Comparison of ENCODE assay signal across 15 cellular contexts in the genomic region with DNA sequence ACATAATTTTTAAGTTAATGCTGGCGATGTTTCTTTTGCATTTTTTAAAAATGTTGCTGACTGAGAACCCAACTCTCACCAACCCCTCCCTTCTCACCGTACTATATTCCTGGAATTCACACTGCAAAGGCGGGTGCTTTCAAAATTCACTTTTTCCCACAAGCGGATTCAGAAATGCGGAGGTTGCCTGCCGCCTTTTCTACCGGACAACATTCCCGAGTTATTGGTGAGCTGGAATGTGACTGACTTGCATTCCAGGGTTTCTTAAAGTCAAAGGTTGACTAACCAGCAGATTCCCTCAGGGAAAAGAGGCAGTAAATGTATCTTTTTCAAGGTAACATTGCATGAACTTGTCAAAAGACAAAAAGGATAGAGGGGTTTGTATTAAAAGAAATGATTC.
DNase-seq lines count a peak whose midpoint lies in the region; ATAC-seq, FAIRE-seq and TF ChIP-seq lines count a peak whose summit lies in the region.
"Had no signal": no experiment of that assay in that cellular context is flagged by ENCODE, and none has a peak within 500 bp of the region (broad histone marks: within the 10 kb centered on the region; RNA-seq: fewer than 3 reads in every experiment).

No MANE protein-coding gene starts in this region.

- H3K79me2 ChIP-seq in fibroblast of lung (ENCODE audit: control insufficient read depth, insufficient read depth, low read length) (no peaks in the 10 kb centered on the region), trophoblast cell (ENCODE audit: control insufficient read depth, insufficient read depth, low read length, poor library complexity) (peaks cover 6% of the 10 kb centered on the region)

- POLR2A ChIA-PET in naive thymus-derived CD4-positive, alpha-beta T cell (lab: Charles Lee) = no interaction called here

- no peaks in the 10 kb centered on the region for H3K9me3 Mint-ChIP-seq in Calu3 (ENCODE audit: low read depth, unreplicated experiment)
- H3K9me3 Mint-ChIP-seq in naive thymus-derived CD4-positive, alpha-beta T cell = no peaks in the 10 kb centered on the region
- H3K9me3 Mint-ChIP-seq: activated CD4-positive, alpha-beta memory T cell treated with anti-CD3 and anti-CD28 coated beads for 36 hours; activated naive CD8-positive, alpha-beta T cell treated with anti-CD3 and anti-CD28 coated beads, Interleukin-2, amount 10 ng/mL, durations not matched to agents 7 days and 5 days; CD8-positive, alpha-beta T cell had no signal

- no peak overlapping the region for H3K27ac Mint-ChIP-seq in Calu3 (ENCODE audit: unreplicated experiment)
- no peak overlapping the region for H3K27ac Mint-ChIP-seq in naive thymus-derived CD4-positive, alpha-beta T cell
- H3K27ac Mint-ChIP-seq: activated CD4-positive, alpha-beta memory T cell treated with anti-CD3 and anti-CD28 coated beads for 36 hours; activated naive CD8-positive, alpha-beta T cell treated with anti-CD3 and anti-CD28 coated beads, Interleukin-2, amount 10 ng/mL, durations not matched to agents 7 days and 5 days; CD8-positive, alpha-beta T cell had no signal

- no peak overlapping the region for H3K4ac ChIP-seq in trophoblast cell (ENCODE audit: low read depth, low read length)

- no peaks in the 10 kb centered on the region for H3K36me3 Mint-ChIP-seq in Calu3 (ENCODE audit: insufficient read depth, unreplicated experiment)
- H3K36me3 Mint-ChIP-seq in naive thymus-derived CD4-positive, alpha-beta T cell = no peaks in the 10 kb centered on the region
- H3K36me3 Mint-ChIP-seq: activated CD4-positive, alpha-beta memory T cell treated with anti-CD3 and anti-CD28 coated beads for 36 hours; activated naive CD8-positive, alpha-beta T cell treated with anti-CD3 and anti-CD28 coated beads, Interleukin-2, amount 10 ng/mL, durations not matched to agents 7 days and 5 days; CD8-positive, alpha-beta T cell had no signal

- no peak overlapping the region for H4K91ac ChIP-seq in trophoblast cell (ENCODE audit: low read depth, low read length)

- H4K8ac ChIP-seq in trophoblast cell (ENCODE audit: low read depth, low read length) = no peak overlapping the region

- H3K9ac ChIP-seq in fibroblast of lung (ENCODE audit: insufficient read depth, low read length) (no peak overlapping the region), trophoblast cell (ENCODE audit: low read length) (no peak overlapping the region)

- H2BK12ac ChIP-seq in trophoblast cell (ENCODE audit: low read length) = no peak overlapping the region

- peaks cover 13% of the 10 kb centered on the region for H3K4me1 Mint-ChIP-seq in Calu3 (ENCODE audit: low read depth, unreplicated experiment)
- no peaks in the 10 kb centered on the region for H3K4me1 Mint-ChIP-seq in naive thymus-derived CD4-positive, alpha-beta T cell

- DNase-seq in Calu3 (peak; percentile 2), SJSA1 (ENCODE audit: low read depth in 1 of 2, low spot score in 2 of 2) (peak; percentile 96 to 98), fibroblast of lung (ENCODE audit: low read depth in 2 of 2) (peak; percentile 32 to 93), trophoblast cell (peak; percentile 96 to 99), RKO (ENCODE audit: low spot score) (no peak), D721Med (ENCODE audit: insufficient read length, low spot score) (no peak)
- no peak for DNase-seq in naive thymus-derived CD4-positive, alpha-beta T cell
- DNase-seq: activated CD4-positive, alpha-beta memory T cell treated with anti-CD3 and anti-CD28 coated beads for 36 hours; activated naive CD8-positive, alpha-beta T cell treated with anti-CD3 and anti-CD28 coated beads, Interleukin-2, amount 10 ng/mL, durations not matched to agents 7 days and 5 days; CD8-positive, alpha-beta T cell; left colon; NCI-H1417; NCI-H774 had no signal

- no peak overlapping the region for H2AK5ac ChIP-seq in trophoblast cell (ENCODE audit: low read length)

- CTCF ChIA-PET in Calu3 (lab: Charles Lee) = no interaction called here
- CTCF ChIA-PET in naive thymus-derived CD4-positive, alpha-beta T cell (lab: Charles Lee) = no interaction called here

- no peak overlapping the region for H2BK5ac ChIP-seq in trophoblast cell (ENCODE audit: low read depth, low read length, poor library complexity)

- H3K36me3 ChIP-seq in SJSA1 = peaks cover 72% of the 10 kb centered on the region
- H3K36me3 ChIP-seq in fibroblast of lung (ENCODE audit: control insufficient read depth, insufficient read depth, low read length) = peaks cover 8% of the 10 kb centered on the region
- peaks cover 46 to 53% of the 10 kb centered on the region in 2 experiments for H3K36me3 ChIP-seq in trophoblast cell (ENCODE audit: control insufficient read depth in 1 of 2, insufficient read depth in 2 of 2, low read length in 2 of 2)
- no peaks in the 10 kb centered on the region for H3K36me3 ChIP-seq in naive thymus-derived CD4-positive, alpha-beta T cell (ENCODE audit: control insufficient read depth in 2 of 3, insufficient read depth in 3 of 3, low read length in 3 of 3)
- H3K36me3 ChIP-seq: ovary had no signal

- peak overlapping the region; percentile 94 for H3K27ac ChIP-seq in SJSA1
- no peak overlapping the region for H3K27ac ChIP-seq in fibroblast of lung (ENCODE audit: insufficient read depth, low read length)
- H3K27ac ChIP-seq in trophoblast cell (ENCODE audit: low read depth, low read length) = peak overlapping the region; percentile 98
- H3K27ac ChIP-seq in naive thymus-derived CD4-positive, alpha-beta T cell (ENCODE audit: low read depth, low read length) = no peak overlapping the region

- H2BK120ac ChIP-seq in trophoblast cell (ENCODE audit: insufficient read depth, low read length, poor library complexity) = no peak overlapping the region

- no peak for TF ChIP-seq CTCF in Calu3 (IDR thresholded peaks at IDR 0.05; ENCODE audit: unreplicated experiment)
- no peak for TF ChIP-seq CTCF in fibroblast of lung (conservative IDR thresholded peaks at IDR 0.05 in 1 of 2, IDR thresholded peaks at IDR 0.05 in 1 of 2; ENCODE audit: low read depth in 1 of 2, low read length in 2 of 2)
- TF ChIP-seq CTCF in D721Med (IDR thresholded peaks at IDR 0.05; ENCODE audit: insufficient read depth, missing control alignments) = no peak

- H3K4me1 ChIP-seq in SJSA1 (replicated peaks) (peaks cover 36% of the 10 kb centered on the region), fibroblast of lung (ENCODE audit: control insufficient read depth, extremely low read depth, insufficient read depth, low read length) (peaks cover 23% of the 10 kb centered on the region), trophoblast cell (ENCODE audit: control insufficient read depth in 1 of 2, insufficient read depth in 2 of 2, low read length in 2 of 2) (peaks cover 27 to 31% of the 10 kb centered on the region in 2 experiments)
- H3K4me1 ChIP-seq in naive thymus-derived CD4-positive, alpha-beta T cell (ENCODE audit: control insufficient read depth in 2 of 2, insufficient read depth in 2 of 2, low read length in 2 of 2) = no peaks in the 10 kb centered on the region

- H3K4me2 ChIP-seq in fibroblast of lung (ENCODE audit: extremely low read depth, insufficient read depth, low read length) = no peak overlapping the region
- no peak overlapping the region for H3K4me2 ChIP-seq in trophoblast cell (ENCODE audit: low read length)

- no peak overlapping the region for H3K4me3 Mint-ChIP-seq in Calu3 (ENCODE audit: low read depth, unreplicated experiment)
- H3K4me3 Mint-ChIP-seq in naive thymus-derived CD4-positive, alpha-beta T cell = no peak overlapping the region
- H3K4me3 Mint-ChIP-seq: activated CD4-positive, alpha-beta memory T cell treated with anti-CD3 and anti-CD28 coated beads for 36 hours; activated naive CD8-positive, alpha-beta T cell treated with anti-CD3 and anti-CD28 coated beads, Interleukin-2, amount 10 ng/mL, durations not matched to agents 7 days and 5 days; CD8-positive, alpha-beta T cell had no signal

- H3K18ac ChIP-seq in trophoblast cell (ENCODE audit: low read length) = no peak overlapping the region

- FAIRE-seq in D721Med (lab: Jason Lieb, UNC) = no peak

- no peaks in the 10 kb centered on the region for H3K27me3 Mint-ChIP-seq in Calu3 (ENCODE audit: unreplicated experiment)
- H3K27me3 Mint-ChIP-seq in naive thymus-derived CD4-positive, alpha-beta T cell = peaks cover 23 to 55% (median 47%) of the 10 kb centered on the region in 5 donors

- H3K9me3 ChIP-seq in SJSA1 (replicated peaks) (no peaks in the 10 kb centered on the region), fibroblast of lung (ENCODE audit: control insufficient read depth, insufficient read depth, low read depth, low read length) (no peaks in the 10 kb centered on the region), trophoblast cell (ENCODE audit: insufficient read depth, low read depth, low read length) (peaks cover 2% of the 10 kb centered on the region)
- no peaks in the 10 kb centered on the region for H3K9me3 ChIP-seq in naive thymus-derived CD4-positive, alpha-beta T cell (ENCODE audit: control insufficient read depth in 2 of 3, low read length in 3 of 3)
- H3K9me3 ChIP-seq: ovary had no signal

- H4K20me1 ChIP-seq in fibroblast of lung (ENCODE audit: control insufficient read depth, extremely low read depth, insufficient read depth, low read length) = no peaks in the 10 kb centered on the region

- H3K27me3 ChIP-seq in SJSA1 (replicated peaks) (no peaks in the 10 kb centered on the region), fibroblast of lung (ENCODE audit: control insufficient read depth, insufficient read depth, low read length) (no peaks in the 10 kb centered on the region), trophoblast cell (ENCODE audit: insufficient read depth, low read length) (no peaks in the 10 kb centered on the region)
- no peaks in the 10 kb centered on the region for H3K27me3 ChIP-seq in naive thymus-derived CD4-positive, alpha-beta T cell (ENCODE audit: control insufficient read depth in 2 of 2, insufficient read depth in 2 of 2, low read length in 2 of 2)
- H3K27me3 ChIP-seq: ovary had no signal

- H3K79me1 ChIP-seq in trophoblast cell (ENCODE audit: low read length) = peaks cover 22% of the 10 kb centered on the region

- H2AFZ ChIP-seq in fibroblast of lung (ENCODE audit: low read length) (no peak overlapping the region), trophoblast cell (ENCODE audit: insufficient read depth, low read length, poor library complexity) (no peak overlapping the region)

- no peak overlapping the region for H3K14ac ChIP-seq in trophoblast cell (ENCODE audit: low read length)

- H3K23ac ChIP-seq in trophoblast cell (ENCODE audit: low read length) = no peak overlapping the region

- intact Hi-C loops in Calu3 (cut with micrococcal nuclease; ENCODE audit: unreplicated experiment) = no loop called here
- intact Hi-C loops in naive thymus-derived CD4-positive, alpha-beta T cell (cut with micrococcal nuclease) = no loop called here

- H3K4me3 ChIP-seq in SJSA1 = no peak overlapping the region
- no peak overlapping the region for H3K4me3 ChIP-seq in fibroblast of lung (replicated peaks in 1 of 4; ENCODE audit: control extremely low read depth in 1 of 4, insufficient read depth in 1 of 4, low read depth in 3 of 4, low read length in 4 of 4)
- H3K4me3 ChIP-seq in trophoblast cell (ENCODE audit: low read depth, low read length) = no peak overlapping the region
- H3K4me3 ChIP-seq in naive thymus-derived CD4-positive, alpha-beta T cell (ENCODE audit: low read length) = no peak overlapping the region
- H3K4me3 ChIP-seq: ovary had no signal

- H4K12ac ChIP-seq in trophoblast cell (ENCODE audit: low read depth, low read length) = no peak overlapping the region

- no peak for ATAC-seq in naive thymus-derived CD4-positive, alpha-beta T cell
- no peak for ATAC-seq in GM18867 (IDR thresholded peaks at IDR 0.05; ENCODE audit: unreplicated experiment)
- ATAC-seq: CD8-positive, alpha-beta T cell; left colon had no signal

- BruUV-seq in Calu3 (replicated peaks; lab: Mats Ljungman, UMichigan) = no TSS peak

- WGBS in trophoblast cell (ENCODE audit: extremely low coverage, insufficient coverage, insufficient read length) = no CpG with 5 or more reads among the region's 8 CpGs

Comparison
In these comparisons a context has a peak if more than half of its experiments do, and no peak if none do; other contexts are left out.
1. DNase-seq: peak in Calu3 (single experiment), SJSA1 (2 of 2), fibroblast of lung (2 of 2) and trophoblast cell (2 of 2); none in RKO (single experiment), naive thymus-derived CD4-positive, alpha-beta T cell (0 of 9) and D721Med (single experiment).
2. H3K27ac ChIP-seq: peak in SJSA1 (single experiment) and trophoblast cell (single experiment); none in fibroblast of lung (single experiment) and naive thymus-derived CD4-positive, alpha-beta T cell (single experiment).